Comparison of ENCODE assay signal across 8 cellular contexts in the genomic region with DNA sequence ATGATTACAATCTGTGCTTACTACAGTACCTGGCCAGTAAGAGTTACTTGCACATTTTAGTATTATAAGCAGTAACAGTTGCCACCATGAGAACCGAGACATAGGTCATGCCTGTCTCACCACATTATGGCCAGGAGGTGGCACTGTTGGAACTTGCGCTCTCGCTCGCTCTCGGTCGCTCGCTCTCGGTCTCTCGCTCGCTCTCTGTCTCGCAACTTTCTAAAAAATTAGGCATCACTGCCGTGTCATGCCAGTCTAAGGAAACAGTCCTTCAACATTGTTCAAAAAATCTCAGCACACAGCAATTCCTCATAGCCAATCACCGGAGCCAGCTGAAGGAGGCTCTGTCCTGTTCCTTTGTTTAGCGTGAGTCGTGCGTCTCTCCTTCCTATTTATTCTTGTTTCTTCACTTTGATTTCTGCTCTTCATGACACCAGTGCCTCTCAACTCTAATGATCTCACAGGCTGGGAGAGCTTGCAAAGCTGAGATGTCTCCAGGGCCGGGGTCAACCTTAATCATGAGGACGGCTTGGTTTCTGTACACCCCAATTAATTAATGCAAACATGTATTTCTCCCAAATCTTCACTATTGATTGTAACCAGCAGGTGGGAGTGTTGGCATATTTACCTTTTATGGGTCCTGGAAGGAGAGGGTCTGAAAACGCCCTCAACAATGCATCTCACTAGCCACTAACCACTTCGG. TPM values are rescaled to one million over a fixed set of nuclear protein-coding genes. Genes with fewer than 3 reads are reported as not detected.
DNase-seq lines count a peak whose midpoint lies in the region; ATAC-seq, FAIRE-seq and TF ChIP-seq lines count a peak whose summit lies in the region.

No MANE protein-coding gene starts in this region.

- ATAC-seq in GM18907 (IDR thresholded peaks at IDR 0.05; ENCODE audit: unreplicated experiment) (peak; percentile 90), HG03159 (IDR thresholded peaks at IDR 0.05; ENCODE audit: unreplicated experiment) (peak; percentile 90)
- ATAC-seq in activated CD4-positive, CD25-positive, alpha-beta regulatory T cell treated with anti-CD3 and anti-CD28 coated beads, Interleukin-2, amount 50 U/mL, for 24 hours: peak; percentile 82 to 84

- intact Hi-C loops in kidney (cut with DNase I): loop anchor here (5.0 to 10.0 kb wide), 2 partner anchors 400 to 428 kb away; no protein-coding TSS in a partner anchor

- H3K36me3 ChIP-seq in kidney (ENCODE audit: control insufficient read depth in 1 of 2, insufficient read depth in 2 of 2, low read length in 2 of 2): no peaks in the 10 kb centered on the region

- peak overlapping the region in 1 of 2 donors; percentile 71 for H3K27ac ChIP-seq in kidney (ENCODE audit: low read depth in 2 of 2, low read length in 2 of 2)

- no peaks in the 10 kb centered on the region for H3K9me3 ChIP-seq in kidney (ENCODE audit: control insufficient read depth in 1 of 2, low read length in 2 of 2)

- H3K4me1 ChIP-seq in kidney (ENCODE audit: control insufficient read depth in 1 of 2, insufficient read depth in 1 of 2, low read depth in 1 of 2, low read length in 2 of 2): peaks cover 0 to 8% of the 10 kb centered on the region in 2 donors

- peak; percentile 73 for DNase-seq in AG20443 (ENCODE audit: low spot score)
- DNase-seq in NCI-H2227 treated with DMSO at 0.1 percent for 48 hours (lab: John Stamatoyannopoulos, UW): peak; percentile 76
- DNase-seq in choroid plexus epithelial cell (ENCODE audit: low read depth): peak; percentile 87
- DNase-seq in kidney: no peak
- peak; percentile 39 to 61 (median 51) for DNase-seq in stimulated activated CD4-positive, alpha-beta T cell treated with anti-CD3 and anti-CD28 coated beads, Interleukin-12 subunit alpha, Interleukin-12 subunit beta, amount 100 ng/mL, for 48 hours (ENCODE audit: low read depth in 2 of 3, low spot score in 1 of 3)

- peak overlapping the region; percentile 80 to 83 for H3K9ac ChIP-seq in kidney (ENCODE audit: low read length in 2 of 2)

- TF ChIP-seq CTCF in choroid plexus epithelial cell (conservative IDR thresholded peaks at IDR 0.05; ENCODE audit: low read depth, low read length) (peak; percentile 93), kidney (IDR thresholded peaks at IDR 0.05; ENCODE audit: borderline replicate concordance, extremely low read depth, insufficient read depth) (peak; percentile 91)

- FAIRE-seq in kidney (lab: Jason Lieb, UNC): peak; percentile 91

- H3K4me3 ChIP-seq in choroid plexus epithelial cell (ENCODE audit: low read depth, low read length) (peak overlapping the region; percentile 59), kidney (ENCODE audit: low read length in 2 of 2) (peak overlapping the region; percentile 93 to 94)

RNA-seq across cellular contexts. Expression of gene ADAMTS8, which starts 6.3 kb away (rescaled TPM):
- 1.2 TPM for total RNA-seq in kidney
- polyA plus RNA-seq in kidney (ENCODE audit: insufficient read depth, low read depth, low replicate concordance): 1.6 TPM

RNA-seq across cellular contexts. Expression of gene ADAMTS15, which starts 13.8 kb away (rescaled TPM):
- 6.2 TPM for total RNA-seq in kidney
- 3.6 TPM for polyA plus RNA-seq in kidney (ENCODE audit: insufficient read depth, low read depth, low replicate concordance)
